Comparison of ENCODE assay signal across 21 cellular contexts in genomic region chr7:32477649-32477980, GRCh38. TPM values are rescaled to one million over a fixed set of nuclear protein-coding genes. Genes with fewer than 3 reads are reported as not detected.
DNase-seq lines count a peak whose midpoint lies in the region; FAIRE-seq and TF ChIP-seq lines count a peak whose summit lies in the region.
"Had no signal": no experiment of that assay in that cellular context is flagged by ENCODE, and none has a peak within 500 bp of the region (broad histone marks: within the 10 kb centered on the region; RNA-seq: fewer than 3 reads in every experiment).

No MANE protein-coding gene starts in this region.

- CTCF ChIA-PET in endothelial cell of umbilical vein (lab: Charles Lee) = interaction anchor here (0.7 to 4.1 kb wide), 3 partner anchors 10 to 267 kb away, joined by 3 to 163 read pairs (median 3); no protein-coding TSS in a partner anchor

- H3K27me3 ChIP-seq in endothelial cell of umbilical vein (ENCODE audit: control insufficient read depth in 2 of 2, insufficient read depth in 2 of 2, low read length in 2 of 2) = peaks cover 0 to 3% of the 10 kb centered on the region in 2 experiments
- H3K27me3 ChIP-seq in keratinocyte (ENCODE audit: control insufficient read depth, extremely low read depth, insufficient read depth, low read length) = no peaks in the 10 kb centered on the region
- H3K27me3 ChIP-seq in H7 (ENCODE audit: control insufficient read depth, insufficient read depth, low read length) = no peaks in the 10 kb centered on the region
- peaks cover 4% of the 10 kb centered on the region for H3K27me3 ChIP-seq in osteoblast (ENCODE audit: insufficient read depth, low read length)

- no peaks in the 10 kb centered on the region for H4K20me1 ChIP-seq in endothelial cell of umbilical vein (replicated peaks; ENCODE audit: control insufficient read depth, extremely low read depth, insufficient read depth, low read length)
- H4K20me1 ChIP-seq in keratinocyte (ENCODE audit: control insufficient read depth, extremely low read depth, insufficient read depth, low read length) = no peaks in the 10 kb centered on the region
- no peaks in the 10 kb centered on the region for H4K20me1 ChIP-seq in osteoblast (ENCODE audit: insufficient read depth, low read length)

- TF ChIP-seq POLR2A in endothelial cell of umbilical vein (IDR thresholded peaks at IDR 0.05; ENCODE audit: low read depth, low read length) = no peak

- peak; percentile 62 for FAIRE-seq in endothelial cell of umbilical vein (lab: Jason Lieb, UNC)
- FAIRE-seq in keratinocyte (lab: Jason Lieb, UNC) = no peak
- FAIRE-seq: G401.6, H1 had no signal

- H3K79me2 ChIP-seq in endothelial cell of umbilical vein (ENCODE audit: control insufficient read depth, insufficient read depth, low read length) (no peaks in the 10 kb centered on the region), keratinocyte (ENCODE audit: control insufficient read depth, insufficient read depth, low read length) (no peaks in the 10 kb centered on the region), osteoblast (ENCODE audit: insufficient read depth, low read length) (no peaks in the 10 kb centered on the region)

- H3K4me3 ChIP-seq in endothelial cell of umbilical vein (replicated peaks in 1 of 3; ENCODE audit: insufficient read depth in 1 of 3, low read depth in 1 of 3, low read length in 3 of 3) (no peak overlapping the region), keratinocyte (ENCODE audit: control insufficient read depth in 2 of 3, extremely low read depth in 1 of 3, insufficient read depth in 2 of 3, low read depth in 1 of 3, low read length in 3 of 3) (peak overlapping the region in 1 of 3 experiments; percentile 26), H7 (ENCODE audit: insufficient read depth, low read depth, low read length) (no peak overlapping the region), osteoblast (ENCODE audit: insufficient read depth, low read length) (no peak overlapping the region)

- H3K9ac ChIP-seq in endothelial cell of umbilical vein (replicated peaks; ENCODE audit: extremely low read depth, insufficient read depth, low read length) (no peak overlapping the region), keratinocyte (ENCODE audit: control insufficient read depth, extremely low read depth, insufficient read depth, low read length) (peak overlapping the region; percentile 55)

- intact Hi-C loops in endothelial cell of umbilical vein (cut with micrococcal nuclease) = loop anchor here (5.0 kb wide), 1 partner anchor 130 kb away; no protein-coding TSS in a partner anchor

- peaks cover 6% of the 10 kb centered on the region for H3K4me1 ChIP-seq in endothelial cell of umbilical vein (ENCODE audit: control insufficient read depth, extremely low read depth, insufficient read depth, low read length)
- peaks cover 38% of the 10 kb centered on the region for H3K4me1 ChIP-seq in keratinocyte (ENCODE audit: control insufficient read depth, extremely low read depth, insufficient read depth, low read length)
- H3K4me1 ChIP-seq in osteoblast (ENCODE audit: insufficient read depth, low read length) = no peaks in the 10 kb centered on the region

- BruUV-seq in endothelial cell of umbilical vein (replicated peaks; lab: Mats Ljungman, UMichigan) = no TSS peak

- H3K9me3 ChIP-seq in endothelial cell of umbilical vein (replicated peaks; ENCODE audit: control insufficient read depth, insufficient read depth, low read length) = no peaks in the 10 kb centered on the region
- no peaks in the 10 kb centered on the region for H3K9me3 ChIP-seq in keratinocyte (ENCODE audit: control insufficient read depth, low read depth, low read length)
- H3K9me3 ChIP-seq in osteoblast (ENCODE audit: low read depth, low read length) = no peaks in the 10 kb centered on the region

- TF ChIP-seq CTCF in endothelial cell of umbilical vein (IDR thresholded peaks at IDR 0.05; ENCODE audit: extremely low read depth in 1 of 2, insufficient read depth in 1 of 2, low read depth in 1 of 2, low read length in 2 of 2) = no peak
- TF ChIP-seq CTCF in keratinocyte (optimal IDR thresholded peaks at IDR 0.05 in 1 of 3, IDR thresholded peaks at IDR 0.05 in 1 of 3, conservative IDR thresholded peaks at IDR 0.05 in 1 of 3; ENCODE audit: extremely low read depth in 1 of 3, insufficient read depth in 2 of 3, low read length in 3 of 3) = no peak
- no peak for TF ChIP-seq CTCF in osteoblast (IDR thresholded peaks at IDR 0.05; ENCODE audit: extremely low read depth, low read depth, low read length)

- POLR2A ChIA-PET in endothelial cell of umbilical vein (lab: Charles Lee) = no interaction called here

- H3K4me2 ChIP-seq in endothelial cell of umbilical vein (ENCODE audit: insufficient read depth, low read length) = no peak overlapping the region
- peak overlapping the region; percentile 65 for H3K4me2 ChIP-seq in keratinocyte (ENCODE audit: control insufficient read depth, extremely low read depth, insufficient read depth, low read depth, low read length)
- no peak overlapping the region for H3K4me2 ChIP-seq in osteoblast (ENCODE audit: insufficient read depth, low read length)

- dilution Hi-C loops in endothelial cell of umbilical vein (cut with MboI; ENCODE audit: extremely low pct_ligation_motif_present, low sequenced_read_pairs) (no loop called here), keratinocyte (cut with MboI; ENCODE audit: extremely low pct_ligation_motif_present, low sequenced_read_pairs) (no loop called here)

- no peaks in the 10 kb centered on the region for H3K36me3 ChIP-seq in endothelial cell of umbilical vein (ENCODE audit: control insufficient read depth in 2 of 2, extremely low read depth in 1 of 2, insufficient read depth in 2 of 2, low read length in 2 of 2)
- H3K36me3 ChIP-seq in keratinocyte (ENCODE audit: control insufficient read depth in 2 of 2, extremely low read depth in 1 of 2, insufficient read depth in 2 of 2, low read length in 2 of 2) = no peaks in the 10 kb centered on the region
- H3K36me3 ChIP-seq in H7 (replicated peaks; ENCODE audit: control insufficient read depth, insufficient read depth, low read length) = no peaks in the 10 kb centered on the region
- no peaks in the 10 kb centered on the region for H3K36me3 ChIP-seq in osteoblast (ENCODE audit: insufficient read depth, low read length)

- no peaks in the 10 kb centered on the region for H3K9me1 ChIP-seq in endothelial cell of umbilical vein (replicated peaks; ENCODE audit: control insufficient read depth, extremely low read depth, insufficient read depth, low read length)
- H3K9me1 ChIP-seq in keratinocyte (ENCODE audit: control insufficient read depth, extremely low read depth, insufficient read depth, low read length) = no peaks in the 10 kb centered on the region

- DNase-seq in ELR (ENCODE audit: low read depth) (peak; percentile 41), RPMI7951 (ENCODE audit: low read depth) (peak; percentile 29), endothelial cell of umbilical vein (ENCODE audit: low read depth, low spot score) (no peak), keratinocyte (ENCODE audit: low read depth, low spot score) (no peak), H7 (no peak), osteoblast (ENCODE audit: insufficient read length, low spot score, missing footprints) (no peak)
- DNase-seq in activated naive CD4-positive, alpha-beta T cell treated with anti-CD3 and anti-CD28 coated beads, Interleukin-2, amount 50 U/mL, for 16 hours = no peak
- DNase-seq: DMS153, IMR-90, KG1, NCI-H1092, NCI-H1417 treated with DMSO at 0.1 percent for 48 hours, NCI-H1694 treated with DMSO at 0.1 percent for 48 hours, NCI-H2081, NCI-H2227 treated with DMSO at 0.1 percent for 48 hours, NCI-H510A, NCI-H69, SHP77 treated with DMSO at 0.1 percent for 48 hours had no signal

- H3K27ac ChIP-seq in endothelial cell of umbilical vein (ENCODE audit: insufficient read depth, low read depth, low read length) (no peak overlapping the region), keratinocyte (ENCODE audit: control insufficient read depth, insufficient read depth, low read length) (peak overlapping the region; percentile 84), osteoblast (ENCODE audit: low read depth, low read length) (no peak overlapping the region)
- H3K27ac ChIP-seq: RWPE1 had no signal

- H2AFZ ChIP-seq in endothelial cell of umbilical vein (ENCODE audit: low read depth, low read length) = no peak overlapping the region
- H2AFZ ChIP-seq in keratinocyte (ENCODE audit: control insufficient read depth, low read length) = peak overlapping the region; percentile 43
- no peak overlapping the region for H2AFZ ChIP-seq in osteoblast (ENCODE audit: low read length)

RNA-seq across cellular contexts. Expression of gene LSM5, which starts 12.6 kb away (rescaled TPM):
- total RNA-seq in RPMI7951 (2014; rRNA removed; shearing (Covaris generic)) = 86.7 and 100 TPM in 2 replicates
- total RNA-seq in endothelial cell of umbilical vein (63.3 and 68.1 TPM in 2 replicates), osteoblast (16.8 and 17.4 TPM in 2 replicates)
- polyA plus RNA-seq in endothelial cell of umbilical vein (15.1 and 36.3 TPM in 2 replicates), keratinocyte (27.0 to 90.2 TPM (median 35.1 TPM) in 3 replicates)
- 30.2 and 54.4 TPM in 2 replicates for polyA plus RNA-seq in endothelial cell of umbilical vein (2011; cell fraction: cytosol; rRNA removed)
- 14.4 and 42.9 TPM in 2 replicates for polyA plus RNA-seq in endothelial cell of umbilical vein (2011; cell fraction: nucleus; rRNA removed)
- 42.1 and 85.1 TPM in 2 replicates for polyA plus RNA-seq in endothelial cell of umbilical vein (2012)
- polyA minus RNA-seq in endothelial cell of umbilical vein (9.8 and 15.1 TPM in 2 replicates), keratinocyte (0.43 to 12.3 TPM (median 4.2 TPM) in 3 replicates)
- 9.5 TPM for polyA minus RNA-seq in endothelial cell of umbilical vein (2011; cell fraction: cytosol; rRNA and poly(A)+ RNA removed)
- polyA minus RNA-seq in endothelial cell of umbilical vein (2011; cell fraction: nucleus; rRNA and poly(A)+ RNA removed) = 9.1 and 15.1 TPM in 2 replicates
- polyA plus RNA-seq in keratinocyte (2011; ENCODE audit: low read depth) = 35.6 TPM
- polyA plus RNA-seq in keratinocyte (2011; cell fraction: cytosol; rRNA removed) = 43.1 and 56.6 TPM in 2 replicates
- 10.3 and 29.9 TPM in 2 replicates for polyA plus RNA-seq in keratinocyte (2011; cell fraction: nucleus; rRNA removed)
- 42.2 and 61.6 TPM in 2 replicates for polyA plus RNA-seq in keratinocyte (2012; ENCODE audit: low replicate concordance)
- polyA minus RNA-seq in keratinocyte (2011; cell fraction: cytosol; rRNA and poly(A)+ RNA removed) = 9.6 TPM
- polyA minus RNA-seq in keratinocyte (2011; cell fraction: nucleus; rRNA and poly(A)+ RNA removed) = 2.4 and 2.9 TPM in 2 replicates
- 41.6 and 48.3 TPM in 2 replicates for total RNA-seq in H7 (2014; rRNA removed; shearing (Covaris generic))

RNA-seq across cellular contexts. Expression of gene AVL9, which starts 17.7 kb away (rescaled TPM):
- total RNA-seq in RPMI7951 (2014; rRNA removed; shearing (Covaris generic)) = 30.6 and 31.5 TPM in 2 replicates
- 42.5 and 44.1 TPM in 2 replicates for total RNA-seq in endothelial cell of umbilical vein
- 12.7 and 13.6 TPM in 2 replicates for polyA plus RNA-seq in endothelial cell of umbilical vein
- 10.1 and 12.7 TPM in 2 replicates for polyA plus RNA-seq in endothelial cell of umbilical vein (2011; cell fraction: cytosol; rRNA removed)
- 24.7 and 29.4 TPM in 2 replicates for polyA plus RNA-seq in endothelial cell of umbilical vein (2011; cell fraction: nucleus; rRNA removed)
- 20.9 and 23.0 TPM in 2 replicates for polyA plus RNA-seq in endothelial cell of umbilical vein (2012)
- 50.8 and 63.8 TPM in 2 replicates for polyA minus RNA-seq in endothelial cell of umbilical vein
- 8.8 TPM for polyA minus RNA-seq in endothelial cell of umbilical vein (2011; cell fraction: cytosol; rRNA and poly(A)+ RNA removed)
- polyA minus RNA-seq in endothelial cell of umbilical vein (2011; cell fraction: nucleus; rRNA and poly(A)+ RNA removed) = 31.1 and 52.8 TPM in 2 replicates
- polyA plus RNA-seq in keratinocyte = 15.3 to 22.2 TPM (median 17.1 TPM) in 3 replicates
- 31.8 TPM for polyA plus RNA-seq in keratinocyte (2011; ENCODE audit: low read depth)
- polyA plus RNA-seq in keratinocyte (2011; cell fraction: cytosol; rRNA removed) = 10.0 and 18.7 TPM in 2 replicates
- polyA plus RNA-seq in keratinocyte (2011; cell fraction: nucleus; rRNA removed) = 26.7 and 27.3 TPM in 2 replicates
- 16.3 and 18.4 TPM in 2 replicates for polyA plus RNA-seq in keratinocyte (2012; ENCODE audit: low replicate concordance)
- polyA minus RNA-seq in keratinocyte = 23.0 to 37.4 TPM (median 31.4 TPM) in 3 replicates
- 9.8 TPM for polyA minus RNA-seq in keratinocyte (2011; cell fraction: cytosol; rRNA and poly(A)+ RNA removed)
- polyA minus RNA-seq in keratinocyte (2011; cell fraction: nucleus; rRNA and poly(A)+ RNA removed) = 21.9 and 32.0 TPM in 2 replicates
- 35.3 and 50.1 TPM in 2 replicates for total RNA-seq in H7 (2014; rRNA removed; shearing (Covaris generic))
- total RNA-seq in osteoblast = 30.9 and 32.2 TPM in 2 replicates

Comparison
In these comparisons a context has a peak if more than half of its experiments do, and no peak if none do; other contexts are left out.
1. DNase-seq: peak in ELR (single experiment) and RPMI7951 (single experiment); none in endothelial cell of umbilical vein (single experiment), keratinocyte (single experiment), H7 (single experiment), activated naive CD4-positive, alpha-beta T cell treated with anti-CD3 and anti-CD28 coated beads, Interleukin-2, amount 50 U/mL, for 16 hours (single experiment) and osteoblast (single experiment).